In genomic region chr3:43389388-43390254, GRCh38 we compare ENCODE assay signal across 8 cellular contexts.
A peak's percentile ranks its signal among the peaks of the same experiment; 100 is the strongest.
DNase-seq lines count a peak whose midpoint lies in the region; ATAC-seq and TF ChIP-seq lines count a peak whose summit lies in the region.

No MANE protein-coding gene starts in this region.

- no peaks in the 10 kb centered on the region for H3K36me3 ChIP-seq in ACC112 (ENCODE audit: insufficient read depth, low read length)
- no peaks in the 10 kb centered on the region for H3K36me3 ChIP-seq in neutrophil
- no peaks in the 10 kb centered on the region for H3K36me3 ChIP-seq in tibial nerve

- WGBS in tibial nerve, 2 donors, result 54 to 60% methylated on average over 10 of the region's 10 CpGs

- ATAC-seq in HG03432 (IDR thresholded peaks at IDR 0.05; ENCODE audit: unreplicated experiment), result peak; percentile 57

- TF ChIP-seq CTCF in dorsolateral prefrontal cortex (IDR thresholded peaks at IDR 0.05 in 54 of 56, conservative IDR thresholded peaks at IDR 0.05 in 2 of 56; ENCODE audit: low read depth in 1 of 56, partially characterized antibody in 56 of 56) (no peak), neutrophil (IDR thresholded peaks at IDR 0.05) (peak; percentile 16), tibial nerve (IDR thresholded peaks at IDR 0.05) (no peak)

- intact Hi-C loops in dorsolateral prefrontal cortex (cut with DNase I), result no loop called here

- peak overlapping the region; percentile 77 for H2AFZ ChIP-seq in ACC112 (ENCODE audit: low read length, unreplicated experiment)

- H3K4me1 ChIP-seq in ACC112 (ENCODE audit: control insufficient read depth, insufficient read depth, low read length, unreplicated experiment) (peaks cover 33% of the 10 kb centered on the region), neutrophil (ENCODE audit: control insufficient read depth in 1 of 2, insufficient read depth in 1 of 2, low read depth in 1 of 2, low read length in 1 of 2) (peaks cover 58 to 71% of the 10 kb centered on the region in 2 experiments), tibial nerve (peaks cover 0 to 38% (median 10%) of the 10 kb centered on the region in 4 donors)

- H3K79me2 ChIP-seq in ACC112 (ENCODE audit: control insufficient read depth, insufficient read depth, low read length, unreplicated experiment), result no peaks in the 10 kb centered on the region

- peak overlapping the region; percentile 90 for H3K27ac ChIP-seq in ACC112 (ENCODE audit: low read depth, low read length)
- H3K27ac ChIP-seq in dorsolateral prefrontal cortex, result peak overlapping the region in 50 of 59 donors; percentile 2 to 84 (median 62)
- H3K27ac ChIP-seq in neutrophil, result peak overlapping the region; percentile 99
- H3K27ac ChIP-seq in tibial nerve, result peak overlapping the region; percentile 28 to 79 (median 74)

- H3K27me3 ChIP-seq in ACC112 (ENCODE audit: insufficient read depth, low read length) (no peaks in the 10 kb centered on the region), dorsolateral prefrontal cortex (no peaks in the 10 kb centered on the region), neutrophil (no peaks in the 10 kb centered on the region), tibial nerve (no peaks in the 10 kb centered on the region)

- H3K4me3 ChIP-seq in ACC112 (ENCODE audit: low read depth, low read length), result peak overlapping the region; percentile 39; the same call in 1 of the 2 replicates
- H3K4me3 ChIP-seq in dorsolateral prefrontal cortex, result no peak overlapping the region
- peak overlapping the region; percentile 40 to 42 for H3K4me3 ChIP-seq in neutrophil (ENCODE audit: low read depth in 1 of 2, low read length in 1 of 2)
- H3K4me3 ChIP-seq in tibial nerve, result no peak overlapping the region

- no peaks in the 10 kb centered on the region for H3K9me3 ChIP-seq in neutrophil
- peaks cover 0 to 10% (median 0%) of the 10 kb centered on the region in 4 donors for H3K9me3 ChIP-seq in tibial nerve

- no peak for TF ChIP-seq POLR2A in tibial nerve (IDR thresholded peaks at IDR 0.05)

- TF ChIP-seq EP300 in tibial nerve (IDR thresholded peaks at IDR 0.05), result peak; percentile 47 to 84

- peak; percentile 66 for DNase-seq in activated CD4-positive, alpha-beta T cell treated with anti-CD3 and anti-CD28 coated beads, Interleukin-2, amount 50 U/mL, for 1 hour
- DNase-seq in dorsolateral prefrontal cortex, result no peak
- DNase-seq in tibial nerve (ENCODE audit: low spot score in 2 of 2), result peak in 1 of 2 donors; percentile 45
- no peak for DNase-seq in NCI-H1417 (lab: John Stamatoyannopoulos, UW)
- no peak for DNase-seq in hepatic stellate cell (ENCODE audit: low spot score)

Comparison
In these comparisons a context has a peak if more than half of its experiments do, and no peak if none do; other contexts are left out.
1. H3K4me3 ChIP-seq: peak in ACC112 (single experiment) and neutrophil (2 of 2); none in dorsolateral prefrontal cortex (0 of 59) and tibial nerve (0 of 4).
2. Peak in every context shown above with its lines, with median percentiles within 50 percentile points of each other: H3K27ac ChIP-seq.